Comparison of ENCODE assay signal across 11 cellular contexts in genomic region chr12:49647827-49648721, GRCh38. TPM values are rescaled to one million over a fixed set of nuclear protein-coding genes. Genes with fewer than 3 reads are reported as not detected.
DNase-seq lines count a peak whose midpoint lies in the region; ATAC-seq and TF ChIP-seq lines count a peak whose summit lies in the region.
"Had no signal": no experiment of that assay in that cellular context is flagged by ENCODE, and none has a peak within 500 bp of the region (broad histone marks: within the 10 kb centered on the region; RNA-seq: fewer than 3 reads in every experiment).

No MANE protein-coding gene starts in this region.

- H3K36me3 ChIP-seq in right atrium auricular region (peaks cover 71% of the 10 kb centered on the region), aorta (ENCODE audit: control insufficient read depth in 1 of 2, insufficient read depth in 2 of 2, low read length in 1 of 2) (peaks cover 0 to 3% of the 10 kb centered on the region in 2 donors)
- H3K36me3 ChIP-seq in naive thymus-derived CD4-positive, alpha-beta T cell (ENCODE audit: control insufficient read depth in 2 of 3, insufficient read depth in 3 of 3, low read length in 3 of 3) = peaks cover 0 to 93% (median 0%) of the 10 kb centered on the region in 3 experiments

- CTCF ChIA-PET in naive thymus-derived CD4-positive, alpha-beta T cell (lab: Charles Lee) = interaction anchor here (0.6 to 10.5 kb wide), 13 partner anchors 10 to 93 kb away, joined by 3 to 229 read pairs (median 5); partner anchors contain the start of genes FMNL3 and TMBIM6

- no peaks in the 10 kb centered on the region for H3K27me3 Mint-ChIP-seq in naive thymus-derived CD4-positive, alpha-beta T cell

- intact Hi-C loops in left cardiac atrium (cut with DNase I) = no loop called here
- intact Hi-C loops in naive thymus-derived CD4-positive, alpha-beta T cell (cut with micrococcal nuclease) = loop anchor here in 1 of 2 donors (1.0 kb wide), 1 partner anchor 191 kb away; no protein-coding TSS in a partner anchor
- intact Hi-C loops in aorta (cut with DNase I) = no loop called here

- POLR2A ChIA-PET in naive thymus-derived CD4-positive, alpha-beta T cell (lab: Charles Lee) = interaction anchor here (0.7 to 2.5 kb wide), 13 partner anchors 9 to 60 kb away, joined by 3 to 21 read pairs (median 5); partner anchors contain the start of gene FMNL3

- ATAC-seq in left cardiac atrium (no peak), aorta (ENCODE audit: low FRiP score) (peak; percentile 5), HG02798 (IDR thresholded peaks at IDR 0.05; ENCODE audit: poor library complexity, unreplicated experiment) (no peak)
- no peak for ATAC-seq in naive thymus-derived CD4-positive, alpha-beta T cell
- ATAC-seq: pancreas had no signal

- WGBS in aorta, 2 donors = 17 to 41% methylated on average over 14 to 15 of the region's 15 CpGs

- TF ChIP-seq CTCF in right atrium auricular region (IDR thresholded peaks at IDR 0.05) = no peak

- H3K9me3 ChIP-seq in right atrium auricular region (no peaks in the 10 kb centered on the region), aorta (ENCODE audit: control insufficient read depth, low read length) (no peaks in the 10 kb centered on the region)
- H3K9me3 ChIP-seq in naive thymus-derived CD4-positive, alpha-beta T cell (ENCODE audit: control insufficient read depth in 2 of 3, low read length in 3 of 3) = no peaks in the 10 kb centered on the region
- H3K9me3 ChIP-seq: pancreas had no signal

- H3K27me3 ChIP-seq in right atrium auricular region = no peaks in the 10 kb centered on the region
- H3K27me3 ChIP-seq in naive thymus-derived CD4-positive, alpha-beta T cell (ENCODE audit: control insufficient read depth in 2 of 2, insufficient read depth in 2 of 2, low read length in 2 of 2) = no peaks in the 10 kb centered on the region
- no peaks in the 10 kb centered on the region for H3K27me3 ChIP-seq in aorta (ENCODE audit: control insufficient read depth in 1 of 2, insufficient read depth in 2 of 2, low read length in 1 of 2)
- H3K27me3 ChIP-seq: pancreas had no signal

- no peaks in the 10 kb centered on the region for H3K9me3 Mint-ChIP-seq in naive thymus-derived CD4-positive, alpha-beta T cell

- no peak overlapping the region for H3K4me3 Mint-ChIP-seq in naive thymus-derived CD4-positive, alpha-beta T cell

- H3K4me3 ChIP-seq in right atrium auricular region (no peak overlapping the region), aorta (ENCODE audit: low read length in 2 of 2) (no peak overlapping the region)
- no peak overlapping the region for H3K4me3 ChIP-seq in naive thymus-derived CD4-positive, alpha-beta T cell (ENCODE audit: low read length)
- H3K4me3 ChIP-seq: pancreas had no signal

- no peak for DNase-seq in right atrium auricular region (ENCODE audit: low spot score)
- DNase-seq in left cardiac atrium = no peak
- DNase-seq in caudate nucleus (lab: John Stamatoyannopoulos, UW) = no peak
- no peak for DNase-seq in naive thymus-derived CD4-positive, alpha-beta T cell
- DNase-seq in aorta = no peak
- DNase-seq in MV-4-11 (lab: John Stamatoyannopoulos, UW) = no peak
- no peak for DNase-seq in HuH-7.5 (ENCODE audit: low spot score)
- DNase-seq: NCI-H2029; stimulated activated CD4-positive, alpha-beta T cell treated with anti-CD3 and anti-CD28 coated beads, Interleukin-4, amount 100 ng/mL, for 4 hours had no signal

- H3K27ac ChIP-seq in right atrium auricular region (peak overlapping the region; percentile 26 to 60), caudate nucleus (ENCODE audit: low read depth, low read length) (peak overlapping the region; percentile 71), aorta (ENCODE audit: low read depth in 1 of 2, low read length in 2 of 2) (no peak overlapping the region)
- peak overlapping the region; percentile 29 for H3K27ac ChIP-seq in naive thymus-derived CD4-positive, alpha-beta T cell (ENCODE audit: low read depth, low read length)
- H3K27ac ChIP-seq: pancreas had no signal

- H3K36me3 Mint-ChIP-seq in naive thymus-derived CD4-positive, alpha-beta T cell = peaks cover 13 to 42% (median 18%) of the 10 kb centered on the region in 5 donors

- peaks cover 0 to 47% of the 10 kb centered on the region in 2 donors for H3K4me1 ChIP-seq in right atrium auricular region
- H3K4me1 ChIP-seq in naive thymus-derived CD4-positive, alpha-beta T cell (ENCODE audit: control insufficient read depth in 2 of 2, insufficient read depth in 2 of 2, low read length in 2 of 2) = peaks cover 7 to 10% of the 10 kb centered on the region in 2 donors
- H3K4me1 ChIP-seq in aorta (ENCODE audit: control insufficient read depth in 1 of 2, insufficient read depth in 2 of 2, low read length in 2 of 2) = no peaks in the 10 kb centered on the region
- H3K4me1 ChIP-seq: pancreas had no signal

- H3K4me1 Mint-ChIP-seq in naive thymus-derived CD4-positive, alpha-beta T cell = peaks cover 28 to 60% (median 50%) of the 10 kb centered on the region in 7 donors

- H3K27ac Mint-ChIP-seq in naive thymus-derived CD4-positive, alpha-beta T cell = peak overlapping the region; percentile 73 to 96 (median 82)

RNA-seq across cellular contexts. Expression of gene PRPF40B, which starts 24.7 kb away (rescaled TPM):
- total RNA-seq in right atrium auricular region (10 to 100 TPM; 14.9 to 16.0 TPM), left cardiac atrium (10 to 100 TPM; 14.3 to 21.1 TPM), aorta (10 to 100 TPM; 28.2 to 41.0 TPM)
- total RNA-seq in naive thymus-derived CD4-positive, alpha-beta T cell = 10 to 100 TPM in 4 of 5 experiments, 1 to 10 TPM in 1; 7.8 to 24.1 (median 12.1) TPM
- polyA plus RNA-seq in naive thymus-derived CD4-positive, alpha-beta T cell = 1 to 10 TPM; 2.0 to 4.2 TPM
- 10 to 100 TPM; 11.3 to 69.0 TPM for polyA plus RNA-seq in aorta

RNA-seq across cellular contexts. Expression of gene FAM186B, which starts 42.6 kb away (rescaled TPM):
- total RNA-seq in right atrium auricular region (under 1 TPM in 1 of 2 donors, not detected in 1; 0.28 TPM), left cardiac atrium (under 1 TPM; 0.29 to 0.31 TPM), aorta (under 1 TPM; 0.23 to 0.30 TPM)
- 1 to 10 TPM in 1 of 5 experiments, under 1 TPM in 4; 0.24 to 1.1 (median 0.51) TPM for total RNA-seq in naive thymus-derived CD4-positive, alpha-beta T cell
- polyA plus RNA-seq in naive thymus-derived CD4-positive, alpha-beta T cell = under 1 TPM; 0.13 to 0.26 TPM
- under 1 TPM in 1 of 2 donors, not detected in 1; 0.26 TPM for polyA plus RNA-seq in aorta

RNA-seq across cellular contexts. Expression of gene FMNL3, which starts 59.1 kb away (rescaled TPM):
- 10 to 100 TPM in 1 of 2 donors, 1 to 10 TPM in 1; 9.0 to 19.7 TPM for total RNA-seq in right atrium auricular region
- 10 to 100 TPM; 12.2 to 21.2 TPM for total RNA-seq in left cardiac atrium
- total RNA-seq in naive thymus-derived CD4-positive, alpha-beta T cell = 10 to 100 TPM; 33.3 to 40.4 (median 39.7) TPM
- 10 to 100 TPM; 10.4 to 12.0 TPM for polyA plus RNA-seq in naive thymus-derived CD4-positive, alpha-beta T cell
- 10 to 100 TPM; 31.4 to 53.9 TPM for total RNA-seq in aorta
- 10 to 100 TPM in 1 of 2 donors, 1 to 10 TPM in 1; 6.5 to 10.4 TPM for polyA plus RNA-seq in aorta

Comparison
In these comparisons a context has a peak if more than half of its experiments do, and no peak if none do; other contexts are left out.
1. H3K27ac ChIP-seq: peak in right atrium auricular region (2 of 2), caudate nucleus (single experiment) and naive thymus-derived CD4-positive, alpha-beta T cell (single experiment); none in aorta (0 of 2).